36 cellular contexts compared by ENCODE assay signal in the genomic region with DNA sequence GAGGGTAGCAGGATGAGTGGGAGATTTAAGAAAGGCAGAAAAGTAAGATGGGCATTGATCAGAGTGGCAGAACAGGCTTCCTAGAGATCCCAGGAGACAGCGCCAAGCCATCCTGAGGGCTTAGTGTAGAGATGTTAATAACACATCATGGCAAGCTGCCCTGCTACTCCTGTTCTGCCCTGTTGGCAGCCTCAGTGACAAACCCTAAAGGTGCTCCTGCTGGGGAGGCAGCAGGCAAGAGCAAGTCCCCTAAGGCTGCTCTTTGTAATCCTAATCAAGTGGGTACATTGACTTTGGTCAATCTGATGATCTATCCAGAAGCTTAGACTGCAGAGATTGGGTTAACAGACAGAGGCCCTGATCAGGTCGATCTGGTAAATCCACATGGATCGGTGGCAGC. TPM values are rescaled to one million over a fixed set of nuclear protein-coding genes. Genes with fewer than 3 reads are reported as not detected.
"Had no signal": no experiment of that assay in that cellular context is flagged by ENCODE, and none has a peak within 500 bp of the region (broad histone marks: within the 10 kb centered on the region; RNA-seq: fewer than 3 reads in every experiment).

No MANE protein-coding gene starts in this region.

- H3K36me3 ChIP-seq: brain microvascular endothelial cell, esophagus squamous epithelium, gastroesophageal sphincter, heart right ventricle, WERI-Rb-1 had no signal

- H3K4me1 Mint-ChIP-seq: activated B cell treated with CpG ODN at 0.5 μM for 24 hours; activated T-helper 17 cell treated with anti-CD3 and anti-CD28 coated beads, Interleukin-2, amount 50 U/mL, for 72 hours; T-helper 17 cell had no signal

- FAIRE-seq: astrocyte, colon had no signal

- DNase-seq: activated B cell treated with CpG ODN at 0.5 μM for 24 hours; activated CD4-positive, alpha-beta T cell treated with anti-CD3 and anti-CD28 coated beads for 48 hours; activated CD4-positive, alpha-beta T cell treated with anti-CD3 and anti-CD28 coated beads, Interleukin-2, amount 50 U/mL, for 1 hour; activated CD4-positive, alpha-beta T cell treated with anti-CD3 and anti-CD28 coated beads, Interleukin-2, amount 50 U/mL, for 48 hours; activated CD8-positive, alpha-beta memory T cell treated with anti-CD3 and anti-CD28 coated beads for 24 hours; activated CD8-positive, alpha-beta T cell treated with anti-CD3 and anti-CD28 coated beads for 36 hours; activated effector memory CD4-positive, alpha-beta T cell treated with Interleukin-2 at 50 U/mL for 16 hours; activated gamma-delta T cell treated with Interleukin-2 at 50 U/mL for 16 hours; activated naive CD4-positive, alpha-beta T cell treated with anti-CD3 and anti-CD28 coated beads, Interleukin-2, amount 50 U/mL, for 16 hours; activated naive CD4-positive, alpha-beta T cell treated with Interleukin-2 at 50 U/mL for 16 hours; activated T-cell treated with anti-CD3 and anti-CD28 coated beads, Interleukin-2, amount 50 U/mL, for 4 hours; amniotic stem cell; anterior cingulate cortex; brain microvascular endothelial cell; caudate nucleus; cortex of kidney; dermis blood vessel endothelial cell; effector CD4-positive, alpha-beta T cell; effector memory CD8-positive, alpha-beta T cell; erythroblast; esophagus squamous epithelium; foreskin melanocyte; heart right ventricle; T-helper 17 cell; T1000; WERI-Rb-1 had no signal

- H3K27ac ChIP-seq: brain microvascular endothelial cell, esophagus squamous epithelium, gastroesophageal sphincter, heart right ventricle, WERI-Rb-1 had no signal

- H3K4me3 ChIP-seq: esophagus squamous epithelium, gastroesophageal sphincter, heart right ventricle had no signal

- H3K9me3 ChIP-seq: esophagus squamous epithelium, gastroesophageal sphincter, heart right ventricle had no signal

- ATAC-seq: activated CD4-positive, CD25-positive, alpha-beta regulatory T cell treated with anti-CD3 and anti-CD28 coated beads, Interleukin-2, amount 50 U/mL, for 24 hours; activated CD8-positive, alpha-beta T cell treated with anti-CD3 and anti-CD28 coated beads for 36 hours; activated T-cell treated with anti-CD3 and anti-CD28 coated beads, Interleukin-2, amount 50 U/mL, for 4 hours; activated T-helper 17 cell treated with anti-CD3 and anti-CD28 coated beads, Interleukin-2, amount 50 U/mL, for 72 hours; effector memory CD8-positive, alpha-beta T cell; gastroesophageal sphincter; heart right ventricle; T-helper 17 cell had no signal

- H3K27ac Mint-ChIP-seq: activated B cell treated with CpG ODN at 0.5 μM for 24 hours; activated CD8-positive, alpha-beta T cell treated with anti-CD3 and anti-CD28 coated beads for 36 hours; activated naive CD8-positive, alpha-beta T cell; activated T-helper 17 cell treated with anti-CD3 and anti-CD28 coated beads, Interleukin-2, amount 50 U/mL, for 72 hours; effector memory CD8-positive, alpha-beta T cell; T-helper 17 cell; T-helper 2 cell treated with Interferon-gamma antibody and Interleukin-4, amounts not matched to agents 5 μg/mL and 100 μg/mL, for 36 hours had no signal

- H3K27me3 ChIP-seq: brain microvascular endothelial cell, gastroesophageal sphincter, heart right ventricle had no signal

- H3K4me3 Mint-ChIP-seq: activated B cell treated with CpG ODN at 0.5 μM for 24 hours; activated CD8-positive, alpha-beta T cell treated with anti-CD3 and anti-CD28 coated beads for 36 hours; activated naive CD8-positive, alpha-beta T cell; activated T-cell treated with anti-CD3 and anti-CD28 coated beads, Interleukin-2, amount 50 U/mL, for 4 hours; activated T-helper 17 cell treated with anti-CD3 and anti-CD28 coated beads, Interleukin-2, amount 50 U/mL, for 72 hours; effector memory CD8-positive, alpha-beta T cell; T-helper 17 cell; T-helper 2 cell treated with Interferon-gamma antibody and Interleukin-4, amounts not matched to agents 5 μg/mL and 100 μg/mL, for 36 hours had no signal

- H3K36me3 Mint-ChIP-seq: activated naive CD8-positive, alpha-beta T cell had no signal

- H3K27me3 Mint-ChIP-seq: activated naive CD8-positive, alpha-beta T cell had no signal

- H3K9me3 Mint-ChIP-seq: activated B cell treated with CpG ODN at 0.5 μM for 24 hours; activated CD8-positive, alpha-beta T cell treated with anti-CD3 and anti-CD28 coated beads for 36 hours; activated T-cell treated with anti-CD3 and anti-CD28 coated beads, Interleukin-2, amount 50 U/mL, for 4 hours; activated T-helper 17 cell treated with anti-CD3 and anti-CD28 coated beads, Interleukin-2, amount 50 U/mL, for 72 hours; T-helper 2 cell treated with Interferon-gamma antibody and Interleukin-4, amounts not matched to agents 5 μg/mL and 100 μg/mL, for 36 hours had no signal

RNA-seq across cellular contexts. Expression of gene ANKFN1, which starts 16.3 kb away (rescaled TPM):
- total RNA-seq: activated B cell treated with CpG ODN at 0.5 μM for 24 hours; activated CD8-positive, alpha-beta T cell treated with anti-CD3 and anti-CD28 coated beads for 36 hours; activated T-cell treated with anti-CD3 and anti-CD28 coated beads, Interleukin-2, amount 50 U/mL, for 4 hours; astrocyte; chondrocyte; dermis blood vessel endothelial cell; fibroblast of lung; glomerular endothelial cell; T-helper 17 cell had no signal
